ENCODE assay signal across 26 cellular contexts in the genomic region with DNA sequence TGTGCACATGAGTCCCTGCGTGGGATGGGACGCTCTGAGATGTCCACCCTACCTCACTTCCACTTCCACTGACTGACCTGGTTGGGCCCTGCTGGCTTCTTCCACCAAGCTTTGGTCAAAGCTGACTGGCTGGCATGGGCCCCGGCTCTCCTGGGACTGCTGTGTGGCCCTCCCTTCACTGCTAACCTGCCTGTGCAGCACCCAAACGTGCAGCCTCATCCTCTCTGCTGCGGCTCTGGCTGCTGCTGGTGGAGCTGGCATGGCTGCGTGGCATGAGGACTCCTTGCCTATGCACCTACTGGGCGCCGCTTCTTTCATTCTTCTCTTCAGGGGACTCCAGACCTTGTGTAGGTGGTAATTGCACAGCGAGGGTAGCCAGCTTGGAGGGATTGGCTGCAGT. TPM values are rescaled to one million over a fixed set of nuclear protein-coding genes. Genes with fewer than 3 reads are reported as not detected.
"Had no signal": no experiment of that assay in that cellular context is flagged by ENCODE, and none has a peak within 500 bp of the region (broad histone marks: within the 10 kb centered on the region; RNA-seq: fewer than 3 reads in every experiment).

No MANE protein-coding gene starts in this region.

- H3K9ac ChIP-seq: SK-N-SH had no signal

- DNase-seq: KBM-7, MV-4-11, NCI-H1048, NCI-H1105, NCI-H1417, NCI-H146, NCI-H1694 treated with DMSO at 0.1 percent for 48 hours, NCI-H1930, NCI-H2081, NCI-H2107, NCI-H226, NCI-H446, NCI-H510A, NCI-H524 treated with DMSO at 0.1 percent for 48 hours, NCI-H69, NCI-H774, RPMI8226, SHP77, SK-N-SH, SW 1271 had no signal

- H3K27ac ChIP-seq: HL-60 had no signal

- H3K4me2 ChIP-seq: SK-N-SH had no signal

- H3K9me3 ChIP-seq: SK-N-SH had no signal

- FAIRE-seq: HTR-8/SVneo, RCC 7860 had no signal

RNA-seq across cellular contexts. Expression of a gene that starts 18.7 kb away (rescaled TPM):
- total RNA-seq: SK-MEL-5 had no signal

RNA-seq across cellular contexts. Expression of a gene that starts 38.4 kb away (rescaled TPM):
- total RNA-seq: LHCN-M2, MCF 10A, SK-MEL-5 had no signal
- polyA plus RNA-seq: SK-N-SH had no signal
